11 cellular contexts compared by ENCODE assay signal in the genomic region with DNA sequence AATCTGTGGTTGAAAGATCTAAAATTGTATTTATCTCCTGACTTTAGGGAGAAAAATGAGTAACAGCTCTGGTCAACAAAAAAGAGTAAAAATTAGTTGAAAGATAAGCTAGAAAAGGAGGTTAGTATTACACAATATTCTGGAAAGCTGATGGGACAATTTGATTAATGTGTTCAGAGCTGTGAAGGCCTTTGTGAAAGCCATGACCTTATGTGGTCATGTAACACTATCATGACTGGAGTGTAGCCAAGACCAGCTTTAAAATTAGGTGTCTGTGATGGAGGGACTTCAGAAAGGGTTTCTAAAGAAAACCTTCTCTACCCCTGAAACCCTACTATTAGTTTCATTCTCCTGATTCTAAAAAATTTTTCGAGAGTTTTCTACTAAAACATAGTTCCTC.
DNase-seq lines count a peak whose midpoint lies in the region; ATAC-seq and TF ChIP-seq lines count a peak whose summit lies in the region.
"Had no signal": no experiment of that assay in that cellular context is flagged by ENCODE, and none has a peak within 500 bp of the region (broad histone marks: within the 10 kb centered on the region; RNA-seq: fewer than 3 reads in every experiment).

No MANE protein-coding gene starts in this region.

- H2BK12ac ChIP-seq in H9 (ENCODE audit: insufficient read length, low read depth, low read length): no peak overlapping the region

- no peak overlapping the region for H3K9ac ChIP-seq in colonic mucosa (ENCODE audit: low read depth in 2 of 2, low read length in 2 of 2)
- no peak overlapping the region for H3K9ac ChIP-seq in H9 (ENCODE audit: extremely low read depth, insufficient read length, low read length)

- H3K23ac ChIP-seq in H9 (ENCODE audit: insufficient read length, low read depth, low read length): no peak overlapping the region

- H2AFZ ChIP-seq in H9 (ENCODE audit: low read length): no peak overlapping the region

- H2BK120ac ChIP-seq in H9 (ENCODE audit: low read depth, low read length, poor library complexity, severe bottlenecking): no peak overlapping the region

- peak; percentile 90 for ATAC-seq in GM18858 (IDR thresholded peaks at IDR 0.05; ENCODE audit: unreplicated experiment)
- ATAC-seq in GM21529 (IDR thresholded peaks at IDR 0.05; ENCODE audit: unreplicated experiment): peak; percentile 95
- ATAC-seq in HG03469 (IDR thresholded peaks at IDR 0.05; ENCODE audit: unreplicated experiment): peak; percentile 87
- ATAC-seq: Panc1 had no signal

- no peak overlapping the region for H2BK5ac ChIP-seq in H9 (ENCODE audit: insufficient read length, low read length)

- no peaks in the 10 kb centered on the region for H3K79me1 ChIP-seq in H9 (ENCODE audit: insufficient read depth, low read depth, low read length, poor library complexity, severe bottlenecking)

- no peaks in the 10 kb centered on the region for H3K27me3 Mint-ChIP-seq in H9 (ENCODE audit: low read depth)
- H3K27me3 Mint-ChIP-seq: activated naive CD8-positive, alpha-beta T cell had no signal

- no TSS peak for BruUV-seq in A673 (replicated peaks; lab: Mats Ljungman, UMichigan)

- H4K91ac ChIP-seq in H9 (ENCODE audit: insufficient read length, low read depth, low read length): no peak overlapping the region

- no peak overlapping the region for H4K8ac ChIP-seq in H9 (replicated peaks; ENCODE audit: insufficient read length, low read depth, low read length)

- no peak overlapping the region for H3K56ac ChIP-seq in H9 (ENCODE audit: insufficient read length, low read depth, low read length)

- no peak overlapping the region for H3K27ac Mint-ChIP-seq in H9
- H3K27ac Mint-ChIP-seq: activated naive CD8-positive, alpha-beta T cell had no signal

- H3K4me3 ChIP-seq in A673 (ENCODE audit: low read depth, low read length, poor library complexity, severe bottlenecking) (no peak overlapping the region), colonic mucosa (no peak overlapping the region), suprapubic skin (no peak overlapping the region)
- H3K4me3 ChIP-seq: heart right ventricle had no signal

- CTCF ChIA-PET in A673 (lab: Charles Lee): no interaction called here

- no peak overlapping the region for H2AK5ac ChIP-seq in H9 (ENCODE audit: insufficient read length, low read length)

- no peaks in the 10 kb centered on the region for H4K20me1 ChIP-seq in H9 (ENCODE audit: control insufficient read depth, insufficient read depth, insufficient read length)

- peak; percentile 24 for DNase-seq in foreskin melanocyte
- no peak for DNase-seq in A673 (ENCODE audit: low spot score)
- no peak for DNase-seq in colonic mucosa
- DNase-seq in H9: no peak
- no peak for DNase-seq in suprapubic skin (ENCODE audit: low spot score in 2 of 2)
- DNase-seq: heart right ventricle had no signal

- TF ChIP-seq CTCF in A673 (conservative IDR thresholded peaks at IDR 0.05; ENCODE audit: low read depth, low read length): no peak
- TF ChIP-seq CTCF in colonic mucosa (IDR thresholded peaks at IDR 0.05): no peak
- TF ChIP-seq CTCF in H9 (conservative IDR thresholded peaks at IDR 0.05): no peak
- no peak for TF ChIP-seq CTCF in suprapubic skin (IDR thresholded peaks at IDR 0.05)

- H3K4me2 ChIP-seq in H9 (ENCODE audit: insufficient read depth, insufficient read length, low read length): no peak overlapping the region

- TF ChIP-seq EP300 in suprapubic skin (IDR thresholded peaks at IDR 0.05): no peak

- H2BK20ac ChIP-seq in H9 (ENCODE audit: low read depth, low read length, poor library complexity, severe bottlenecking): no peak overlapping the region

- H2BK15ac ChIP-seq in H9 (ENCODE audit: low read depth, low read length): no peak overlapping the region

- H3K4me1 ChIP-seq in A673 (ENCODE audit: insufficient read depth, low read length, poor library complexity, severe bottlenecking) (peaks cover 17% of the 10 kb centered on the region), colonic mucosa (no peaks in the 10 kb centered on the region), H9 (ENCODE audit: insufficient read depth, low read length) (no peaks in the 10 kb centered on the region), suprapubic skin (peaks cover 7% of the 10 kb centered on the region)

- H3K27me3 ChIP-seq in A673 (replicated peaks; ENCODE audit: insufficient read depth, low read depth, low read length, poor library complexity) (no peaks in the 10 kb centered on the region), colonic mucosa (no peaks in the 10 kb centered on the region), H9 (ENCODE audit: insufficient read depth, low read length) (no peaks in the 10 kb centered on the region), suprapubic skin (no peaks in the 10 kb centered on the region)
- H3K27me3 ChIP-seq: heart right ventricle had no signal

- H4K5ac ChIP-seq in H9 (ENCODE audit: insufficient read length, low read depth, low read length): no peak overlapping the region

- intact Hi-C loops in A673 (cut with micrococcal nuclease; ENCODE audit: unreplicated experiment) (no loop called here), colonic mucosa (cut with DNase I) (no loop called here)

- no peaks in the 10 kb centered on the region for H3K9me3 Mint-ChIP-seq in H9

- TF ChIP-seq POLR2A in suprapubic skin (IDR thresholded peaks at IDR 0.05): no peak

- no peaks in the 10 kb centered on the region for H3K36me3 ChIP-seq in A673 (ENCODE audit: insufficient read depth, low read length, poor library complexity, severe bottlenecking)
- no peaks in the 10 kb centered on the region for H3K36me3 ChIP-seq in colonic mucosa
- no peaks in the 10 kb centered on the region for H3K36me3 ChIP-seq in suprapubic skin
- H3K36me3 ChIP-seq: heart right ventricle had no signal

- H3K27ac ChIP-seq in A673 (ENCODE audit: low read depth, low read length, poor library complexity, severe bottlenecking) (no peak overlapping the region), colonic mucosa (no peak overlapping the region), H9 (ENCODE audit: insufficient read length, low read depth, low read length) (no peak overlapping the region), suprapubic skin (no peak overlapping the region)
- H3K27ac ChIP-seq: heart right ventricle had no signal

- H3K79me2 ChIP-seq in H9 (ENCODE audit: insufficient read depth, low read length): no peaks in the 10 kb centered on the region

- no peak overlapping the region for H3K4me3 Mint-ChIP-seq in H9
- H3K4me3 Mint-ChIP-seq: activated naive CD8-positive, alpha-beta T cell had no signal

- H3K23me2 ChIP-seq in H9 (ENCODE audit: insufficient read length, low read depth, low read length, poor library complexity, severe bottlenecking): no peaks in the 10 kb centered on the region

- no peak overlapping the region for H3T11ph ChIP-seq in H9 (ENCODE audit: low read length)

- no peaks in the 10 kb centered on the region for H3K9me3 ChIP-seq in A673 (ENCODE audit: low read depth, low read length, poor library complexity, severe bottlenecking)
- H3K9me3 ChIP-seq in colonic mucosa: no peaks in the 10 kb centered on the region
- H3K9me3 ChIP-seq in H9 (ENCODE audit: control insufficient read depth, low read depth, low read length): no peaks in the 10 kb centered on the region
- H3K9me3 ChIP-seq in suprapubic skin: no peaks in the 10 kb centered on the region
- H3K9me3 ChIP-seq: heart right ventricle had no signal

- no peak overlapping the region for H3K4ac ChIP-seq in H9 (ENCODE audit: low read depth, low read length)

- no peak overlapping the region for H3K18ac ChIP-seq in H9 (ENCODE audit: insufficient read length, low read depth, low read length)

- H3K14ac ChIP-seq in H9 (ENCODE audit: insufficient read depth, low read length): no peak overlapping the region

- no CpG with 5 or more reads among the region's 1 CpG for WGBS in H9 (ENCODE audit: extremely low coverage, insufficient read length, low lambda C conversion rate)
- WGBS in suprapubic skin: 82% methylated on average over 1 of the region's 1 CpG

- POLR2A ChIA-PET in A673 (lab: Charles Lee; ENCODE audit: low non-redundant PET): no interaction called here

- H3K36me3 Mint-ChIP-seq in H9 (ENCODE audit: insufficient read depth in 1 of 3, low read depth in 3 of 3): no peaks in the 10 kb centered on the region

- H3K4me1 Mint-ChIP-seq in H9: peaks cover 8% of the 10 kb centered on the region in 2 experiments
